ENCODE assay signal across 8 cellular contexts in genomic region chr19:14206283-14206677, GRCh38. TPM values are rescaled to one million over a fixed set of nuclear protein-coding genes. Genes with fewer than 3 reads are reported as not detected.
DNase-seq lines count a peak whose midpoint lies in the region; ATAC-seq, FAIRE-seq and TF ChIP-seq lines count a peak whose summit lies in the region.
"Not testable (repeated sequence)": the region's sequence is repeated elsewhere in the genome, so short reads cannot be mapped to it uniquely, and the experiment has no call there.

No MANE protein-coding gene starts in this region.

- CTCF ChIA-PET in activated B cell treated with CpG ODN at 0.5 μM for 24 hours (lab: Charles Lee): interaction anchor here (0.6 kb wide), 1 partner anchor 187 kb away, joined by 3 read pairs; no protein-coding TSS in a partner anchor

- peaks cover 37% of the 10 kb centered on the region for H3K27me3 Mint-ChIP-seq in activated B cell treated with CpG ODN at 0.5 μM for 24 hours
- H3K27me3 Mint-ChIP-seq in natural killer cell treated with Interleukin-12 subunit alpha and Interleukin-12 subunit beta and Interleukin-15 and Interleukin-18, amount 100 ng/mL, for 72 hours: peaks cover 8 to 15% of the 10 kb centered on the region in 2 donors

- not testable (repeated sequence) for H3K36me3 Mint-ChIP-seq in activated B cell treated with CpG ODN at 0.5 μM for 24 hours (ENCODE audit: low read depth); natural killer cell treated with Interleukin-12 subunit alpha and Interleukin-12 subunit beta and Interleukin-15 and Interleukin-18, amount 100 ng/mL, for 72 hours

- H3K27ac Mint-ChIP-seq in activated B cell treated with CpG ODN at 0.5 μM for 24 hours; natural killer cell treated with Interleukin-12 subunit alpha and Interleukin-12 subunit beta and Interleukin-15 and Interleukin-18, amount 100 ng/mL, for 72 hours: not testable (repeated sequence)

- DNase-seq in GM03348 (ENCODE audit: low spot score) (peak; percentile 17), NCI-H69 (lab: John Stamatoyannopoulos, UW) (peak; percentile 68)
- not testable (repeated sequence) for DNase-seq in activated B cell treated with CpG ODN at 0.5 μM for 24 hours; bronchial epithelial cell (ENCODE audit: low read depth); left ventricle myocardium inferior; natural killer cell treated with Interleukin-12 subunit alpha and Interleukin-12 subunit beta and Interleukin-15 and Interleukin-18, amount 100 ng/mL, for 72 hours (ENCODE audit: low spot score)
- DNase-seq in stimulated activated CD4-positive, alpha-beta T cell treated with anti-CD3 and anti-CD28 coated beads, Interleukin-4, amount 100 ng/mL, for 1 hour: peak; percentile 30

- ATAC-seq in activated B cell treated with CpG ODN at 0.5 μM for 24 hours (ENCODE audit: low read depth): peak; percentile 6
- ATAC-seq in natural killer cell treated with Interleukin-12 subunit alpha and Interleukin-12 subunit beta and Interleukin-15 and Interleukin-18, amount 100 ng/mL, for 72 hours: peak; percentile 11 to 25

- not testable (repeated sequence) for H3K9me3 ChIP-seq in left ventricle myocardium inferior (replicated peaks)

- H3K27ac ChIP-seq in 22Rv1: peak overlapping the region; percentile 73
- H3K27ac ChIP-seq in left ventricle myocardium inferior (replicated peaks): not testable (repeated sequence)

- not testable (repeated sequence) for FAIRE-seq in bronchial epithelial cell (lab: Jason Lieb, UNC)

- not testable (repeated sequence) for H3K27me3 ChIP-seq in bronchial epithelial cell (ENCODE audit: control insufficient read depth, insufficient read depth, low read length)
- peaks cover 21% of the 10 kb centered on the region for H3K27me3 ChIP-seq in left ventricle myocardium inferior (ENCODE audit: low read depth)

- H3K4me3 ChIP-seq in bronchial epithelial cell (ENCODE audit: low read depth, low read length): peak overlapping the region; percentile 28
- H3K4me3 ChIP-seq in left ventricle myocardium inferior: peak overlapping the region; percentile 72

- not testable (repeated sequence) for H3K36me3 ChIP-seq in bronchial epithelial cell (ENCODE audit: control insufficient read depth, insufficient read depth, low read length); left ventricle myocardium inferior

- H3K9me3 Mint-ChIP-seq in activated B cell treated with CpG ODN at 0.5 μM for 24 hours; natural killer cell treated with Interleukin-12 subunit alpha and Interleukin-12 subunit beta and Interleukin-15 and Interleukin-18, amount 100 ng/mL, for 72 hours: not testable (repeated sequence)

- H3K4me3 Mint-ChIP-seq in activated B cell treated with CpG ODN at 0.5 μM for 24 hours: not testable (repeated sequence)
- H3K4me3 Mint-ChIP-seq in natural killer cell treated with Interleukin-12 subunit alpha and Interleukin-12 subunit beta and Interleukin-15 and Interleukin-18, amount 100 ng/mL, for 72 hours: peak overlapping the region; percentile 55

- TF ChIP-seq CTCF in 22Rv1 (IDR thresholded peaks at IDR 0.05); activated B cell treated with CpG ODN at 0.5 μM for 24 hours (IDR thresholded peaks at IDR 0.05); bronchial epithelial cell (IDR thresholded peaks at IDR 0.05; ENCODE audit: insufficient read depth, low read length, severe bottlenecking); left ventricle myocardium inferior (IDR thresholded peaks at IDR 0.05; ENCODE audit: borderline replicate concordance): not testable (repeated sequence)

- intact Hi-C loops in activated B cell treated with CpG ODN at 0.5 μM for 24 hours (cut with micrococcal nuclease); left ventricle myocardium inferior (cut with micrococcal nuclease): not testable (repeated sequence)

- peaks cover 18% of the 10 kb centered on the region for H3K4me1 Mint-ChIP-seq in activated B cell treated with CpG ODN at 0.5 μM for 24 hours
- H3K4me1 Mint-ChIP-seq in natural killer cell treated with Interleukin-12 subunit alpha and Interleukin-12 subunit beta and Interleukin-15 and Interleukin-18, amount 100 ng/mL, for 72 hours (ENCODE audit: low read depth in 2 of 2): peaks cover 17 to 25% of the 10 kb centered on the region in 2 donors

- H3K4me1 ChIP-seq in left ventricle myocardium inferior: peaks cover 28% of the 10 kb centered on the region

- POLR2A ChIA-PET in activated B cell treated with CpG ODN at 0.5 μM for 24 hours (lab: Charles Lee): not testable (repeated sequence)

RNA-seq across cellular contexts. Expression of gene ADGRL1, which starts 0.3 kb away (rescaled TPM):
- total RNA-seq in activated B cell treated with CpG ODN at 0.5 μM for 24 hours (1.4 and 2.7 TPM in 2 replicates), bronchial epithelial cell (2.1 and 5.9 TPM in 2 replicates), left ventricle myocardium inferior (16.1 TPM)
- total RNA-seq in natural killer cell treated with Interleukin-12 subunit alpha and Interleukin-12 subunit beta and Interleukin-15 and Interleukin-18, amount 100 ng/mL, for 72 hours: 1 to 10 TPM; 6.5 to 8.2 TPM
